10 cellular contexts compared by ENCODE assay signal in the genomic region with DNA sequence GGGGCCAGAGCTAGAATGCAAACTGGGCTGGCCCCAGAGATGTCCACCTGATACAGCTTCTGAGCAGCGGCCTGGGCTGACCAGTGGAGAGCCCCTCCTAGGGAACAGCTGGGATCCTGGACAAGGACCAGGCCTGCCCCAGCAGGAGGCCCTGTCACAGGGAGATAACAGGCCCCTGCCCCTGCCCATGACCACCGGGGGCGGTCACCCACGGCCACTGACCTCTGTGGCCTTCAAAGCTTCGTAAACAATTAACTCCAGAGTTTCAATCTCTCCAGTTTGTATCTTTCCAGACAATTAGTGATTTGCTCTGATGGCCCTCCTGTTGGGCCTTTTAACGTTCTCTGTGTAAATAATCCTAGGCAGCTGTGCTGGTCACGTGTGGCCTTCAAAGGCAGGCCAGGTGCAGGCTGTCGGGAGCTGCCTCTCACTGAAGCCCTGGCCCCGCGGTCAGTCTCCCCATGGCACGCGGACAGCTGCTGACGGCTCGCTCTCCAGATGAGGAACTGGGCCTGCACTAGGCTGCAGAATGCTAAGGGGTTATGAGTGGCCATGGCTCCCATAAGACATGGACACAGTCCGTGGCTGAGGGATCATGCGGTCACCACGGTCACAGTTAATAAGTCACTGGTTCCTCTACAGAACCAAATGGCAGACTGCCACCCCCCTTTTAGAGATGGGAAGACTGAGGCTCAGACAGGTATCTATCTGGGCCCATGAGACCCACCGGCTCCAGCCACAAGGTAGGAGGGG. TPM values are rescaled to one million over a fixed set of nuclear protein-coding genes. Genes with fewer than 3 reads are reported as not detected.
DNase-seq lines count a peak whose midpoint lies in the region; ATAC-seq, FAIRE-seq and TF ChIP-seq lines count a peak whose summit lies in the region.
"Had no signal": no experiment of that assay in that cellular context is flagged by ENCODE, and none has a peak within 500 bp of the region (broad histone marks: within the 10 kb centered on the region; RNA-seq: fewer than 3 reads in every experiment).

No MANE protein-coding gene starts in this region.

- H3K4me3 ChIP-seq in testis = no peak overlapping the region

- H3K4me1 ChIP-seq in testis = peaks cover 91% of the 10 kb centered on the region

- H3K36me3 ChIP-seq in testis (ENCODE audit: low read depth, missing control alignments) = no peaks in the 10 kb centered on the region

- no peak for TF ChIP-seq POLR2A in testis (IDR thresholded peaks at IDR 0.05)

- in situ Hi-C loops in G401 (cut with HindIII; ENCODE audit: low sequenced_read_pairs) = no loop called here

- TF ChIP-seq CTCF in testis (IDR thresholded peaks at IDR 0.05) = no peak

- H3K27me3 Mint-ChIP-seq in T-helper 17 cell = no peaks in the 10 kb centered on the region

- H3K27ac ChIP-seq in layer of hippocampus (ENCODE audit: low read depth, low read length) (peak overlapping the region; percentile 47), testis (peak overlapping the region; percentile 26 to 48)
- H3K27ac ChIP-seq: 22Rv1 had no signal

- H3K4me3 Mint-ChIP-seq in T-helper 17 cell = no peak overlapping the region

- no peak overlapping the region for H3K27ac Mint-ChIP-seq in T-helper 17 cell

- 46 to 51% methylated on average over 7 to 18 of the region's 18 CpGs for WGBS in testis, 2 donors

- H3K27me3 ChIP-seq in layer of hippocampus (ENCODE audit: control insufficient read depth, insufficient read depth, low read length) (no peaks in the 10 kb centered on the region), testis (no peaks in the 10 kb centered on the region)

- DNase-seq in DMS 273 (lab: John Stamatoyannopoulos, UW; ENCODE audit: unreplicated experiment) (peak; percentile 70), DMS 273 treated with DMSO at 0.1 percent for 48 hours (lab: John Stamatoyannopoulos, UW) (no peak), T-helper 17 cell (peak; percentile 1 to 5 (median 4)), testis (peak; percentile 75), frontal cortex (ENCODE audit: low spot score in 2 of 2) (no peak), G401 (ENCODE audit: low spot score) (no peak)
- DNase-seq: stimulated activated CD4-positive, alpha-beta T cell treated with anti-CD3 and anti-CD28 coated beads, Interleukin-1b, Interleukin-23, amount 100 ng/mL, for 48 hours had no signal

- H3K9me3 ChIP-seq in T-helper 17 cell (ENCODE audit: control insufficient read depth, low read length, poor library complexity, severe bottlenecking) (no peaks in the 10 kb centered on the region), testis (no peaks in the 10 kb centered on the region)

- no peaks in the 10 kb centered on the region for H3K36me3 Mint-ChIP-seq in T-helper 17 cell (ENCODE audit: low read depth)

- intact Hi-C loops in testis (cut with DNase I; ENCODE audit: low total_unique reads) = no loop called here

- no peak for FAIRE-seq in frontal cortex (lab: Jason Lieb, UNC)

- ATAC-seq in T-helper 17 cell (no peak), GM18498 (IDR thresholded peaks at IDR 0.05; ENCODE audit: unreplicated experiment) (no peak)

- H3K4me1 Mint-ChIP-seq in T-helper 17 cell = peaks cover 23% of the 10 kb centered on the region

RNA-seq across cellular contexts. Expression of a gene that starts 9.2 kb away (rescaled TPM):
- total RNA-seq in T-helper 17 cell (10 to 100 TPM; 12.5 to 12.9 TPM), testis (100 to 1,000 TPM; 143 to 203 TPM), frontal cortex (51.8 TPM)
- polyA plus RNA-seq in testis (ENCODE audit: insufficient read depth, low read depth, low replicate concordance) = 58.7 TPM
- total RNA-seq in G401 (2014; rRNA removed; shearing (Covaris generic)) = 45.2 and 45.4 TPM in 2 replicates

Comparison
In these comparisons a context has a peak if more than half of its experiments do, and no peak if none do; other contexts are left out.
1. DNase-seq: peak in DMS 273 (single experiment), T-helper 17 cell (3 of 3) and testis (single experiment); none in DMS 273 treated with DMSO at 0.1 percent for 48 hours (single experiment), frontal cortex (0 of 2) and G401 (single experiment).